9 cellular contexts compared by ENCODE assay signal in genomic region chr4:145887241-145887964, GRCh38. TPM values are rescaled to one million over a fixed set of nuclear protein-coding genes. Genes with fewer than 3 reads are reported as not detected.
DNase-seq lines count a peak whose midpoint lies in the region; ATAC-seq and TF ChIP-seq lines count a peak whose summit lies in the region.
"Had no signal": no experiment of that assay in that cellular context is flagged by ENCODE, and none has a peak within 500 bp of the region (broad histone marks: within the 10 kb centered on the region; RNA-seq: fewer than 3 reads in every experiment).

No MANE protein-coding gene starts in this region.

- CTCF ChIA-PET in CD8-positive, alpha-beta memory T cell (lab: Charles Lee): interaction anchor here (0.9 to 1.6 kb wide), 2 partner anchors 9 to 54 kb away, joined by 3 to 4 read pairs; no protein-coding TSS in a partner anchor

- H3K4me3 Mint-ChIP-seq in CD8-positive, alpha-beta memory T cell: no peak overlapping the region
- H3K4me3 Mint-ChIP-seq: dendritic cell treated with granulocyte-macrophage colony-stimulating factor and Interleukin-4, amounts not matched to agents 40 ng/mL and 50 ng/mL, for 4 days had no signal

- H3K4me3 ChIP-seq in RWPE2 (ENCODE audit: severe bottlenecking): no peak overlapping the region
- peak overlapping the region in 1 of 12 donors; percentile 2 for H3K4me3 ChIP-seq in heart left ventricle
- no peak overlapping the region for H3K4me3 ChIP-seq in sigmoid colon
- no peak overlapping the region for H3K4me3 ChIP-seq in CD8-positive, alpha-beta memory T cell (ENCODE audit: low read length)

- DNase-seq in RWPE2 (ENCODE audit: low spot score) (no peak), heart left ventricle (peak in 2 of 5 donors; percentile 25 to 45), sigmoid colon (peak; percentile 83), NCI-H1092 treated with DMSO at 0.1 percent for 48 hours (lab: John Stamatoyannopoulos, UW) (no peak), NCI-H1417 treated with DMSO at 0.1 percent for 48 hours (lab: John Stamatoyannopoulos, UW) (no peak), caudate nucleus (lab: John Stamatoyannopoulos, UW) (no peak)
- no peak for DNase-seq in CD8-positive, alpha-beta memory T cell

- no peak for TF ChIP-seq EP300 in sigmoid colon (IDR thresholded peaks at IDR 0.05)

- TF ChIP-seq POLR2A in heart left ventricle (IDR thresholded peaks at IDR 0.05): no peak
- TF ChIP-seq POLR2A in sigmoid colon (IDR thresholded peaks at IDR 0.05): no peak

- no peaks in the 10 kb centered on the region for H3K27me3 Mint-ChIP-seq in CD8-positive, alpha-beta memory T cell
- H3K27me3 Mint-ChIP-seq: dendritic cell treated with granulocyte-macrophage colony-stimulating factor and Interleukin-4, amounts not matched to agents 40 ng/mL and 50 ng/mL, for 4 days had no signal

- no peak overlapping the region for H3K27ac Mint-ChIP-seq in CD8-positive, alpha-beta memory T cell
- H3K27ac Mint-ChIP-seq: dendritic cell treated with granulocyte-macrophage colony-stimulating factor and Interleukin-4, amounts not matched to agents 40 ng/mL and 50 ng/mL, for 4 days had no signal

- TF ChIP-seq CTCF in RWPE2 (IDR thresholded peaks at IDR 0.05; ENCODE audit: poor library complexity, severe bottlenecking): peak; percentile 25
- TF ChIP-seq CTCF in heart left ventricle (IDR thresholded peaks at IDR 0.05): peak in 7 of 12 donors; percentile 10 to 46 (median 35)
- no peak for TF ChIP-seq CTCF in sigmoid colon (IDR thresholded peaks at IDR 0.05)

- 21 to 38% (median 30%) methylated on average over 10 of the region's 10 CpGs for WGBS in heart left ventricle, 4 donors
- 66 to 72% methylated on average over 10 of the region's 10 CpGs for WGBS in sigmoid colon, 2 donors

- ATAC-seq in GM18511 (IDR thresholded peaks at IDR 0.05; ENCODE audit: unreplicated experiment) (peak; percentile 60), RWPE2 (ENCODE audit: low read depth) (no peak), heart left ventricle (peak; percentile 38 to 78 (median 56))

- H3K9me3 ChIP-seq in RWPE2 (ENCODE audit: severe bottlenecking) (no peaks in the 10 kb centered on the region), heart left ventricle (no peaks in the 10 kb centered on the region), sigmoid colon (no peaks in the 10 kb centered on the region)
- H3K9me3 ChIP-seq in CD8-positive, alpha-beta memory T cell (ENCODE audit: low read length): no peaks in the 10 kb centered on the region

- no peaks in the 10 kb centered on the region for H3K9me3 Mint-ChIP-seq in CD8-positive, alpha-beta memory T cell
- H3K9me3 Mint-ChIP-seq: dendritic cell treated with granulocyte-macrophage colony-stimulating factor and Interleukin-4, amounts not matched to agents 40 ng/mL and 50 ng/mL, for 4 days had no signal

- H3K36me3 ChIP-seq in RWPE2 (ENCODE audit: low read depth) (no peaks in the 10 kb centered on the region), heart left ventricle (peaks cover 0 to 25% (median 3%) of the 10 kb centered on the region in 9 donors), sigmoid colon (peaks cover 0 to 19% (median 0%) of the 10 kb centered on the region in 4 donors)
- H3K36me3 ChIP-seq in CD8-positive, alpha-beta memory T cell (ENCODE audit: insufficient read depth, low read length): no peaks in the 10 kb centered on the region

- intact Hi-C loops in heart left ventricle (cut with DNase I): loop anchor here in 4 of 10 donors (2.0 to 10.0 kb wide), 7 partner anchors 35 to 270 kb away; partner anchors contain the start of genes MMAA (in 3 of the 4) and ZNF827 (in 3 of the 4)
- intact Hi-C loops in sigmoid colon (cut with DNase I): loop anchor here (10.0 kb wide), 1 partner anchor 273 kb away; the partner anchor contains the start of gene MMAA

- no peaks in the 10 kb centered on the region for H3K27me3 ChIP-seq in RWPE2 (ENCODE audit: insufficient read depth, poor library complexity, severe bottlenecking)
- H3K27me3 ChIP-seq in heart left ventricle: no peaks in the 10 kb centered on the region
- no peaks in the 10 kb centered on the region for H3K27me3 ChIP-seq in sigmoid colon
- H3K27me3 ChIP-seq in CD8-positive, alpha-beta memory T cell (ENCODE audit: insufficient read depth, low read length, poor library complexity, severe bottlenecking): no peaks in the 10 kb centered on the region

- H3K27ac ChIP-seq in RWPE2 (ENCODE audit: poor library complexity, severe bottlenecking) (no peak overlapping the region), heart left ventricle (peak overlapping the region in 10 of 12 donors; percentile 34 to 77 (median 54)), sigmoid colon (peak overlapping the region; percentile 52 to 71 (median 68)), caudate nucleus (ENCODE audit: low read depth, low read length) (no peak overlapping the region)
- H3K27ac ChIP-seq in CD8-positive, alpha-beta memory T cell (ENCODE audit: low read depth, low read length): no peak overlapping the region

- H3K4me1 ChIP-seq in RWPE2 (ENCODE audit: insufficient read depth, poor library complexity, severe bottlenecking) (peaks cover under 1% of the 10 kb centered on the region), heart left ventricle (peaks cover 3 to 38% (median 20%) of the 10 kb centered on the region in 12 donors), sigmoid colon (peaks cover 0 to 27% (median 22%) of the 10 kb centered on the region in 4 donors)
- no peaks in the 10 kb centered on the region for H3K4me1 ChIP-seq in CD8-positive, alpha-beta memory T cell (ENCODE audit: insufficient read depth, low read length)

- POLR2A ChIA-PET in CD8-positive, alpha-beta memory T cell (lab: Charles Lee): no interaction called here

- H3K4me1 Mint-ChIP-seq in CD8-positive, alpha-beta memory T cell: peaks cover 8 to 16% (median 10%) of the 10 kb centered on the region in 3 donors

- H3K36me3 Mint-ChIP-seq in CD8-positive, alpha-beta memory T cell: peaks cover 6 to 76% (median 23%) of the 10 kb centered on the region in 3 donors

RNA-seq across cellular contexts. Expression of gene ZNF827, which starts 51.2 kb away (rescaled TPM):
- total RNA-seq in heart left ventricle (10 to 100 TPM in 8 of 9 donors, 1 to 10 TPM in 1; 9.5 to 30.1 (median 18.6) TPM), sigmoid colon (10 to 100 TPM; 11.3 to 37.7 (median 15.7) TPM)
- polyA plus RNA-seq in heart left ventricle (1 to 10 TPM; 4.5 to 9.2 TPM), sigmoid colon (1 to 10 TPM; 1.8 to 8.7 (median 2.1) TPM)
- 10 to 100 TPM; 32.2 to 32.5 TPM for total RNA-seq in CD8-positive, alpha-beta memory T cell
- polyA plus RNA-seq in CD8-positive, alpha-beta memory T cell: 6.9 TPM

Comparison
In these comparisons a context has a peak if more than half of its experiments do, and no peak if none do; other contexts are left out.
1. H3K27ac ChIP-seq: peak in heart left ventricle (10 of 12) and sigmoid colon (4 of 4); none in RWPE2 (single experiment), caudate nucleus (single experiment) and CD8-positive, alpha-beta memory T cell (single experiment).
2. CTCF ChIP-seq: peak in RWPE2 (single experiment) and heart left ventricle (7 of 12); none in sigmoid colon (0 of 4).